ENCODE assay signal across 34 cellular contexts in the genomic region with DNA sequence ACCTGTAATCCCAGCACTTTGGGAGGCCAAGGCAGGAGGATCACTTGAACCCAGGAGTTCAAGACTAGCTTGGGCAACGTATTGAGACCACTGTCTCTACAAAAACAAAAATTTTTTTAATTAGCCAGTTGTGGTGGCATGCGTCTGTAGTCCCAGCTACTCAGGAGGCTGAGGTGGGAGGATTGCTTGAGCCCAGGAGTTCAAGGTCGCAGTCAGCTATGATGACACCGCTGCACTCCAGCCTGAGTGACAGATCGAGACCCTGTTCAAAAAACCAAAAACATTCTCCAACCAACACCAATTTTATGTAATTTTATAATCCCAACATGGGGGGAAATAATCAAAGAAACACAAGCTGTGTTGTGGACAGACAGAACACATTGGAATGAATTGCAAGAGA.
"Had no signal": no experiment of that assay in that cellular context is flagged by ENCODE, and none has a peak within 500 bp of the region (broad histone marks: within the 10 kb centered on the region; RNA-seq: fewer than 3 reads in every experiment).

No MANE protein-coding gene starts in this region.

- DNase-seq: activated effector memory CD4-positive, alpha-beta T cell treated with anti-CD3 and anti-CD28 coated beads, Interleukin-2, amount 50 U/mL, for 16 hours; activated effector memory CD4-positive, alpha-beta T cell treated with Interleukin-2 at 50 U/mL for 16 hours; activated gamma-delta T cell; activated gamma-delta T cell treated with Interleukin-2 at 50 U/mL for 16 hours; activated naive CD4-positive, alpha-beta T cell; activated naive CD4-positive, alpha-beta T cell treated with anti-CD3 and anti-CD28 coated beads for 36 hours; activated naive CD4-positive, alpha-beta T cell treated with anti-CD3 and anti-CD28 coated beads, Interleukin-2, amount 10 ng/mL, durations not matched to agents 7 days and 5 days; activated naive CD4-positive, alpha-beta T cell treated with anti-CD3 and anti-CD28 coated beads, Interleukin-2, amount 50 U/mL, for 16 hours; activated naive CD4-positive, alpha-beta T cell treated with Interleukin-2 at 50 U/mL for 16 hours; activated naive CD8-positive, alpha-beta T cell treated with anti-CD3 and anti-CD28 coated beads for 36 hours; activated naive CD8-positive, alpha-beta T cell treated with anti-CD3 and anti-CD28 coated beads, Interleukin-2, amount 10 ng/mL, durations not matched to agents 7 days and 5 days; activated naive CD8-positive, alpha-beta T cell treated with anti-CD3 and anti-CD28 coated beads, Interleukin-2, amount 50 U/mL, for 24 hours; activated T-cell treated with anti-CD3 and anti-CD28 coated beads, Interleukin-2, amount 50 U/mL, for 1 hour; activated T-cell treated with anti-CD3 and anti-CD28 coated beads, Interleukin-2, amount 50 U/mL, for 24 hours; activated T-cell treated with anti-CD3 and anti-CD28 coated beads, Interleukin-2, amount 50 U/mL, for 4 hours; activated T-cell treated with anti-CD3 and anti-CD28 coated beads, Interleukin-2, amount 50 U/mL, for 48 hours; activated T-cell treated with anti-CD3 and anti-CD28 coated beads, Interleukin-2, amount 50 U/mL, for 72 hours; adrenal gland; amniotic stem cell; amygdala; anterior cingulate cortex; aorta; body of pancreas; brain microvascular endothelial cell; caudate nucleus; central memory CD4-positive, alpha-beta T cell; cerebellar nuclear complex had no signal

- H3K27ac ChIP-seq: body of pancreas, brain microvascular endothelial cell, breast epithelium, cardiac muscle cell had no signal

- H3K4me1 ChIP-seq: body of pancreas, breast epithelium had no signal

- H3K36me3 ChIP-seq: adrenal gland, ascending aorta, brain microvascular endothelial cell, breast epithelium, cardiac muscle cell had no signal

- FAIRE-seq: astrocyte, bronchial epithelial cell had no signal

- ATAC-seq: activated naive CD4-positive, alpha-beta T cell treated with anti-CD3 and anti-CD28 coated beads, Interleukin-2, amount 50 U/mL, for 72 hours; activated naive CD8-positive, alpha-beta T cell treated with anti-CD3 and anti-CD28 coated beads, Interleukin-2, amount 50 U/mL, for 24 hours; activated T-cell treated with anti-CD3 and anti-CD28 coated beads, Interleukin-2, amount 50 U/mL, for 4 hours; activated T-cell treated with anti-CD3 and anti-CD28 coated beads, Interleukin-2, amount 50 U/mL, for 72 hours; activated T-helper 17 cell treated with anti-CD3 and anti-CD28 coated beads, Interleukin-2, amount 50 U/mL, for 72 hours; body of pancreas had no signal

- H3K4me3 ChIP-seq: adrenal gland, ascending aorta, body of pancreas, breast epithelium, cardiac muscle cell had no signal

- H3K9me3 ChIP-seq: adrenal gland, ascending aorta, body of pancreas, breast epithelium had no signal

- H3K27me3 ChIP-seq: adrenal gland, ascending aorta, body of pancreas, brain microvascular endothelial cell, breast epithelium, cardiac muscle cell had no signal
